In the genomic region with DNA sequence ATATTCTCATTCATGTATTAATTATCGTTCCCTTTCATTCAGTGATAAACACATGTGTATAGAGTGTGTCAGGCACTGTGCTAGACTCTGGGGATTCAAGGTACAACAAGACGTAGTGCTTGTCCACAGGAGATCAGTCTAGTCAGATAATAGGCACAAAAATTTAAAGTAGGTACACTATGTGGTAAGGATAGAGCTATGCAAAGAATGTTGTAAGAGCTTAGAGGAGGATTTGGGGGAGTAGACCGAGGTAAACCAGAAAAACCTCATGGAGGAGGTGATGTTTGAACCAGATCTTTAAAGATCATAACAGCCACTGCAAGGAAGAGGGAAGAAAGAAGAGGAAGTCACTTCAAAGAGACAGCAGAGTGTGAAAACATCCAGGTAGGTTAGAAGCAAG, we compare ENCODE assay signal across 19 cellular contexts.
"Had no signal": no experiment of that assay in that cellular context is flagged by ENCODE, and none has a peak within 500 bp of the region (broad histone marks: within the 10 kb centered on the region; RNA-seq: fewer than 3 reads in every experiment).

No MANE protein-coding gene starts in this region.

- DNase-seq: hippocampal formation; left colon; left lung; lower lobe of right lung; midbrain; mucosa of descending colon; naive thymus-derived CD4-positive, alpha-beta T cell; ovary; stimulated activated CD4-positive, alpha-beta T cell treated with anti-CD3 and anti-CD28 coated beads, Interleukin-12 subunit alpha, Interleukin-12 subunit beta, amount 100 ng/mL, for 4 hours; stimulated activated CD4-positive, alpha-beta T cell treated with anti-CD3 and anti-CD28 coated beads, Interleukin-15, amount 100 ng/mL, for 24 hours; stimulated activated CD4-positive, alpha-beta T cell treated with anti-CD3 and anti-CD28 coated beads, Interleukin-2, amount 100 ng/mL, for 24 hours; stimulated activated CD4-positive, alpha-beta T cell treated with anti-CD3 and anti-CD28 coated beads, Interleukin-4, amount 100 ng/mL, for 1 hour; stimulated activated naive CD4-positive, alpha-beta T cell; tibial artery; upper lobe of right lung had no signal

- H3K4me3 ChIP-seq: left lung, lower lobe of right lung, mucosa of descending colon, ovary, right atrium auricular region, skin epidermis, suprapubic skin, thoracic aorta, tibial artery, upper lobe of right lung had no signal

- H3K27me3 ChIP-seq: left lung, ovary, right atrium auricular region, suprapubic skin, tibial artery, upper lobe of right lung had no signal

- H3K9me3 ChIP-seq: left lung, lower lobe of right lung, mucosa of descending colon, ovary, right atrium auricular region, suprapubic skin, thoracic aorta, tibial artery, upper lobe of right lung had no signal

- H3K27ac ChIP-seq: left lung, lower lobe of right lung, ovary, right atrium auricular region, skin epidermis, suprapubic skin, thoracic aorta, tibial artery, upper lobe of right lung had no signal

- H3K4me1 ChIP-seq: left lung, lower lobe of right lung, right atrium auricular region, suprapubic skin, tibial artery, upper lobe of right lung had no signal

- H3K36me3 ChIP-seq: left lung, lower lobe of right lung, ovary, right atrium auricular region, suprapubic skin, thoracic aorta, tibial artery, upper lobe of right lung had no signal
